22 cellular contexts compared by ENCODE assay signal in the genomic region with DNA sequence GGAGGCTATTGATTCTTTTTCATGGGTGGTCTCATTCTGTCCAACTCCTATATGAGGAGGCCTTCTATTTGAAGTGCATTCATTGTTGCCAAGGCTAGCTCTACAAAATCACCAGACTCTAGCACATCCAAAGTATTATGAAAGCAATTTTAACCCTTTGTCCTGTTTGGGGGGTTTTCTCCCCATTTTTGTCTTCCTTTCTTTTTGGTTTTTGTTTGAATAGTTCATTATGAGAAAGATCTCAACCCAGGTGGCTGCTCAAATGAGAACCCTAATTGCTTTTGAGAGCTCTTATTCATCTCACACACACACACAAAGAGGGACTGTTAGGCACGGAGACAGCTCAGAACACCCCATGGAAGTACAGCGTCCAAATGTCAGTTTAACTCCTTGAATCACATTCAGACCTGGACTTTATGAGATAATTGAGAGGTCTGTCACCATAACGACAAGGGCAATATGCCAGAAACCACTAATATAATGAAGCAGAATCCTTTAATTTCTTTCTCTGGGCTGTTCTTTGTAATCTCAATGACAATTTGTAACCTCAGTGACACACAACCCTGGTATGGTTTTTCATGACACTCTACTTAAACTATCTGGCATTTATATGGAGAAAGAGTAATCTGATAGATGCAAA.
DNase-seq lines count a peak whose midpoint lies in the region; ATAC-seq and FAIRE-seq lines count a peak whose summit lies in the region.
"Had no signal": no experiment of that assay in that cellular context is flagged by ENCODE, and none has a peak within 500 bp of the region (broad histone marks: within the 10 kb centered on the region; RNA-seq: fewer than 3 reads in every experiment).

No MANE protein-coding gene starts in this region.

- DNase-seq in Ammon's horn (ENCODE audit: low spot score) = peak; percentile 3
- peak; percentile 85 for DNase-seq in NCI-H128 (lab: John Stamatoyannopoulos, UW; ENCODE audit: unreplicated experiment)
- DNase-seq in NCI-H345 treated with DMSO at 0.1 percent for 48 hours (lab: John Stamatoyannopoulos, UW; ENCODE audit: unreplicated experiment) = peak; percentile 56
- DNase-seq in activated naive CD4-positive, alpha-beta T cell treated with anti-CD3 and anti-CD28 coated beads, Interleukin-2, amount 50 U/mL, for 72 hours (ENCODE audit: low spot score in 2 of 2) = no peak
- no peak for DNase-seq in activated T-helper 1 cell treated with anti-CD3 and anti-CD28 coated beads, Interleukin-12 subunit alpha, Interleukin-12 subunit beta, Interleukin-2, Interleukin-4 antibody, amounts not matched to agents 30 ng/mL and 10 ng/mL and 1 ng/mL, durations not matched to agents 14 hours and 24 hours and 36 hours (ENCODE audit: low spot score)
- DNase-seq: activated CD4-positive, alpha-beta memory T cell treated with anti-CD3 and anti-CD28 coated beads, Interleukin-2, amount 10 ng/mL, durations not matched to agents 7 days and 5 days; activated naive CD4-positive, alpha-beta T cell treated with anti-CD3 and anti-CD28 coated beads, Interleukin-2, amount 10 ng/mL, durations not matched to agents 7 days and 5 days; activated T-cell treated with anti-CD3 and anti-CD28 coated beads, Interleukin-2, amount 50 U/mL, for 1 hour; C1 segment of cervical spinal cord; colonic mucosa; IMR-90; mesendoderm; psoas muscle; stimulated activated CD4-positive, alpha-beta T cell treated with anti-CD3 and anti-CD28 coated beads, Interleukin-4, amount 100 ng/mL, for 24 hours; stomach; upper lobe of right lung had no signal

- H3K4me1 Mint-ChIP-seq in activated T-helper 1 cell treated with anti-CD3 and anti-CD28 coated beads, Interleukin-12 subunit alpha, Interleukin-12 subunit beta, Interleukin-2, Interleukin-4 antibody, amounts not matched to agents 30 ng/mL and 10 ng/mL and 1 ng/mL, durations not matched to agents 14 hours and 24 hours and 36 hours (ENCODE audit: low read depth) = no peaks in the 10 kb centered on the region
- H3K4me1 Mint-ChIP-seq: activated CD4-positive, alpha-beta memory T cell treated with anti-CD3 and anti-CD28 coated beads, Interleukin-2, amount 10 ng/mL, durations not matched to agents 7 days and 5 days; activated naive CD4-positive, alpha-beta T cell treated with anti-CD3 and anti-CD28 coated beads, Interleukin-2, amount 10 ng/mL, durations not matched to agents 7 days and 5 days had no signal

- intact Hi-C loops in activated T-helper 1 cell treated with anti-CD3 and anti-CD28 coated beads, Interleukin-12 subunit alpha, Interleukin-12 subunit beta, Interleukin-2, Interleukin-4 antibody, amounts not matched to agents 30 ng/mL and 10 ng/mL and 1 ng/mL, durations not matched to agents 14 hours and 24 hours and 36 hours (cut with micrococcal nuclease) = no loop called here

- H3K27ac Mint-ChIP-seq in activated naive CD4-positive, alpha-beta T cell treated with anti-CD3 and anti-CD28 coated beads, Interleukin-2, amount 50 U/mL, for 72 hours = no peak overlapping the region
- no peak overlapping the region for H3K27ac Mint-ChIP-seq in activated T-helper 1 cell treated with anti-CD3 and anti-CD28 coated beads, Interleukin-12 subunit alpha, Interleukin-12 subunit beta, Interleukin-2, Interleukin-4 antibody, amounts not matched to agents 30 ng/mL and 10 ng/mL and 1 ng/mL, durations not matched to agents 14 hours and 24 hours and 36 hours
- H3K27ac Mint-ChIP-seq: activated CD4-positive, alpha-beta memory T cell treated with anti-CD3 and anti-CD28 coated beads, Interleukin-2, amount 10 ng/mL, durations not matched to agents 7 days and 5 days; activated naive CD4-positive, alpha-beta T cell treated with anti-CD3 and anti-CD28 coated beads, Interleukin-2, amount 10 ng/mL, durations not matched to agents 7 days and 5 days; natural killer cell treated with Interleukin-12 subunit alpha and Interleukin-12 subunit beta and Interleukin-15 and Interleukin-18, amount 100 ng/mL, for 72 hours had no signal

- H3K9me3 Mint-ChIP-seq in activated naive CD4-positive, alpha-beta T cell treated with anti-CD3 and anti-CD28 coated beads, Interleukin-2, amount 50 U/mL, for 72 hours = no peaks in the 10 kb centered on the region
- H3K9me3 Mint-ChIP-seq in activated T-helper 1 cell treated with anti-CD3 and anti-CD28 coated beads, Interleukin-12 subunit alpha, Interleukin-12 subunit beta, Interleukin-2, Interleukin-4 antibody, amounts not matched to agents 30 ng/mL and 10 ng/mL and 1 ng/mL, durations not matched to agents 14 hours and 24 hours and 36 hours = no peaks in the 10 kb centered on the region

- no peaks in the 10 kb centered on the region for H3K36me3 Mint-ChIP-seq in activated naive CD4-positive, alpha-beta T cell treated with anti-CD3 and anti-CD28 coated beads, Interleukin-2, amount 50 U/mL, for 72 hours
- H3K36me3 Mint-ChIP-seq in activated T-helper 1 cell treated with anti-CD3 and anti-CD28 coated beads, Interleukin-12 subunit alpha, Interleukin-12 subunit beta, Interleukin-2, Interleukin-4 antibody, amounts not matched to agents 30 ng/mL and 10 ng/mL and 1 ng/mL, durations not matched to agents 14 hours and 24 hours and 36 hours (ENCODE audit: low read depth) = no peaks in the 10 kb centered on the region
- H3K36me3 Mint-ChIP-seq: activated naive CD4-positive, alpha-beta T cell treated with anti-CD3 and anti-CD28 coated beads, Interleukin-2, amount 10 ng/mL, durations not matched to agents 7 days and 5 days; natural killer cell treated with Interleukin-12 subunit alpha and Interleukin-12 subunit beta and Interleukin-15 and Interleukin-18, amount 100 ng/mL, for 72 hours had no signal

- H3K27me3 Mint-ChIP-seq in activated T-helper 1 cell treated with anti-CD3 and anti-CD28 coated beads, Interleukin-12 subunit alpha, Interleukin-12 subunit beta, Interleukin-2, Interleukin-4 antibody, amounts not matched to agents 30 ng/mL and 10 ng/mL and 1 ng/mL, durations not matched to agents 14 hours and 24 hours and 36 hours (ENCODE audit: insufficient read depth) = no peaks in the 10 kb centered on the region
- H3K27me3 Mint-ChIP-seq: activated CD4-positive, alpha-beta memory T cell treated with anti-CD3 and anti-CD28 coated beads, Interleukin-2, amount 10 ng/mL, durations not matched to agents 7 days and 5 days; activated naive CD4-positive, alpha-beta T cell treated with anti-CD3 and anti-CD28 coated beads, Interleukin-2, amount 10 ng/mL, durations not matched to agents 7 days and 5 days; natural killer cell treated with Interleukin-12 subunit alpha and Interleukin-12 subunit beta and Interleukin-15 and Interleukin-18, amount 100 ng/mL, for 72 hours had no signal

- H3K4me3 Mint-ChIP-seq in activated T-helper 1 cell treated with anti-CD3 and anti-CD28 coated beads, Interleukin-12 subunit alpha, Interleukin-12 subunit beta, Interleukin-2, Interleukin-4 antibody, amounts not matched to agents 30 ng/mL and 10 ng/mL and 1 ng/mL, durations not matched to agents 14 hours and 24 hours and 36 hours = no peak overlapping the region
- H3K4me3 Mint-ChIP-seq: activated CD4-positive, alpha-beta memory T cell treated with anti-CD3 and anti-CD28 coated beads, Interleukin-2, amount 10 ng/mL, durations not matched to agents 7 days and 5 days; activated naive CD4-positive, alpha-beta T cell treated with anti-CD3 and anti-CD28 coated beads, Interleukin-2, amount 10 ng/mL, durations not matched to agents 7 days and 5 days; natural killer cell treated with Interleukin-12 subunit alpha and Interleukin-12 subunit beta and Interleukin-15 and Interleukin-18, amount 100 ng/mL, for 72 hours had no signal

- ATAC-seq in activated naive CD4-positive, alpha-beta T cell treated with anti-CD3 and anti-CD28 coated beads, Interleukin-2, amount 50 U/mL, for 72 hours = no peak
- ATAC-seq in GM19328 (IDR thresholded peaks at IDR 0.05; ENCODE audit: unreplicated experiment) = no peak
- no peak for ATAC-seq in HG03460 (IDR thresholded peaks at IDR 0.05; ENCODE audit: unreplicated experiment)
- ATAC-seq: A549; natural killer cell treated with Interleukin-12 subunit alpha and Interleukin-12 subunit beta and Interleukin-15 and Interleukin-18, amount 100 ng/mL, for 72 hours; Panc1; psoas muscle; upper lobe of right lung had no signal

- FAIRE-seq in colon (lab: Jason Lieb, UNC) = peak; percentile 5
- FAIRE-seq: A549 had no signal

Comparison
In these comparisons a context has a peak if more than half of its experiments do, and no peak if none do; other contexts are left out.
1. DNase-seq: peak in Ammon's horn (single experiment), NCI-H128 (single experiment) and NCI-H345 treated with DMSO at 0.1 percent for 48 hours (single experiment); none in activated naive CD4-positive, alpha-beta T cell treated with anti-CD3 and anti-CD28 coated beads, Interleukin-2, amount 50 U/mL, for 72 hours (0 of 2) and activated T-helper 1 cell treated with anti-CD3 and anti-CD28 coated beads, Interleukin-12 subunit alpha, Interleukin-12 subunit beta, Interleukin-2, Interleukin-4 antibody, amounts not matched to agents 30 ng/mL and 10 ng/mL and 1 ng/mL, durations not matched to agents 14 hours and 24 hours and 36 hours (single experiment).